1 cellular context compared by ENCODE assay signal in the genomic region with DNA sequence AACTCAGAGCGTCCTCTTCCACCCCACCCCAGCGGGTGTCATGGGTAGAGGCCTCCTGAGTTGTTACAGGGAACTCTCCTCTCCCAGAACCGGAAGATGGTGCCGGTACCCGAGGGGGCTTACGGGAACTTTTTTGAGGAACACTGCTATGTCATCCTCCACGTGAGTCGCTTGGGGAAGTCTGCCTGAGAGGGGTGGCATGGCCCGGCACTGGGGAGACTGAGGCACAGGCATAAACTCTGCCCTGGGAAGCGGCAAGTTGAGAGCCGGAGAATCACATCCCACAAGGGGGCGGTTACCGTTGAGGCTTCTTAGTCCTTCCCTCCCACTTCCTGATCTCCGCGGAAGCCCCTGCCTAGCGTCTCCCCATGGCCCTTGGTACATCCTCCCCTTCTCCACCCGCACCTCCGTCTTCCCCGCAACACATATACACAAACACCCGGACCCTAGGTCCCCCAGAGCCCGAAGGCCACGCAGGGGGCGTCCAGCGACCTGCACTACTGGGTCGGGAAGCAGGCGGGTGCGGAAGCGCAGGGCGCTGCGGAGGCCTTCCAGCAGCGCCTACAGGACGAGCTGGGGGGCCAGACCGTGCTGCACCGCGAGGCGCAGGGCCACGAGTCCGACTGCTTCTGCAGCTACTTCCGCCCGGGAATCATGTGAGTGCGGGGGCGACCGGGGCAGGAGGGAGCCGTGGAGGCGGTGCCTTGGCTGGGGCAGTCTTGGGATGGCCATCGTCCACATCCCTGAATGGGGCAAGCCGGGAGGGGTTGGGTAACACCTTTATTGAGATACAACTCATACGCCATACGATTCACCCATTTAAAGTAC.
TF ChIP-seq lines count a peak whose summit lies in the region.

No MANE protein-coding gene starts in this region.

TF ChIP-seq in K562, 482 proteins besides CTCF, POLR2A, EP300 and RAD21 (continued from another document and continues in another):
- TF ChIP-seq TBL1XR1 (IDR thresholded peaks at IDR 0.05; ENCODE audit: low read length in 2 of 2) (no peak; a peak in 1 of 4 replicates), CHD1 (IDR thresholded peaks at IDR 0.05; ENCODE audit: low read length) (no peak), CEBPB (tag; IDR thresholded peaks at IDR 0.05) (peak; percentile 69), HCFC1 (IDR thresholded peaks at IDR 0.05; ENCODE audit: low read depth, low read length) (peak; percentile 74; the same call in 1 of the 2 replicates), LCOR (CRISPR knock-in tag; IDR thresholded peaks at IDR 0.05) (peak; percentile 76), ZNF140 (CRISPR knock-in tag; IDR thresholded peaks at IDR 0.05) (no peak), EP400 (IDR thresholded peaks at IDR 0.05) (no peak), PHF20 (IDR thresholded peaks at IDR 0.05; ENCODE audit: partially characterized antibody) (peak; percentile 98), ZBTB34 (CRISPR knock-in tag; IDR thresholded peaks at IDR 0.05) (no peak), ESRRA (IDR thresholded peaks at IDR 0.05; ENCODE audit: borderline replicate concordance, low read depth) (peak; percentile 77; the same call in 1 of the 2 replicates), NFIC (IDR thresholded peaks at IDR 0.05) (peak; percentile 65), ZFP30 (CRISPR knock-in tag; IDR thresholded peaks at IDR 0.05; ENCODE audit: borderline replicate concordance) (no peak), TEAD1 (CRISPR knock-in tag; IDR thresholded peaks at IDR 0.05) (peak in 1 of 2 experiments; percentile 7; a peak in 1 of 4 replicates), EHMT2 (IDR thresholded peaks at IDR 0.05) (peak; percentile 66), NFXL1 (CRISPR knock-in tag; IDR thresholded peaks at IDR 0.05) (no peak), TAF9B (IDR thresholded peaks at IDR 0.05; ENCODE audit: partially characterized antibody) (no peak), ZNF57 (CRISPR knock-in tag; IDR thresholded peaks at IDR 0.05) (no peak), SIN3B (IDR thresholded peaks at IDR 0.05; ENCODE audit: low read depth) (no peak), ZNF239 (CRISPR knock-in tag; IDR thresholded peaks at IDR 0.05) (peak; percentile 38; the same call in 1 of the 2 replicates), ZNF408 (CRISPR knock-in tag; IDR thresholded peaks at IDR 0.05; ENCODE audit: low read depth) (no peak), ZNF436 (CRISPR knock-in tag; IDR thresholded peaks at IDR 0.05) (no peak), TAF1 (IDR thresholded peaks at IDR 0.05; ENCODE audit: control insufficient read depth, extremely low read depth, insufficient read depth, low read length, severe bottlenecking) (peak; percentile 88), SAP30 (IDR thresholded peaks at IDR 0.05; ENCODE audit: borderline replicate concordance, insufficient read depth, low read depth, low read length, poor library complexity, severe bottlenecking) (peak; percentile 83), HMG20A (CRISPR knock-in tag; conservative IDR thresholded peaks at IDR 0.05) (no peak), NR4A1 (CRISPR knock-in tag; IDR thresholded peaks at IDR 0.05) (peak; percentile 12; the same call in 1 of the 2 replicates), NR4A1 (tag; IDR thresholded peaks at IDR 0.05) (no peak; the same call in none of the 2 replicates), NCOA2 (IDR thresholded peaks at IDR 0.05; ENCODE audit: partially characterized antibody in 2 of 2) (no peak), E2F1 (CRISPR knock-in tag; IDR thresholded peaks at IDR 0.05) (no peak), MAFK (IDR thresholded peaks at IDR 0.05; ENCODE audit: low read length) (0 out of 2 replicates have a peak, but pooled peaks have one; percentile 18), PRMT5 (CRISPR knock-in tag; IDR thresholded peaks at IDR 0.05) (no peak), HNRNPK (IDR thresholded peaks at IDR 0.05; ENCODE audit: low read depth, low read length, poor library complexity, severe bottlenecking) (no peak), MYC (IDR thresholded peaks at IDR 0.05; ENCODE audit: low read depth, low read length) (peak; percentile 98), MYC (CRISPR knock-in tag; IDR thresholded peaks at IDR 0.05; ENCODE audit: borderline replicate concordance, low read depth) (peak; percentile 98), MBD2 (IDR thresholded peaks at IDR 0.05; ENCODE audit: borderline replicate concordance, low read depth) (0 out of 2 replicates have a peak, but pooled peaks have one; percentile 53), ZNF561 (CRISPR knock-in tag; conservative IDR thresholded peaks at IDR 0.05) (no peak), BRD9 (IDR thresholded peaks at IDR 0.05; ENCODE audit: low read depth, partially characterized antibody) (no peak), PKNOX1 (IDR thresholded peaks at IDR 0.05) (peak; percentile 13; the same call in 1 of the 2 replicates)
- TF ChIP-seq, protein P1, sequence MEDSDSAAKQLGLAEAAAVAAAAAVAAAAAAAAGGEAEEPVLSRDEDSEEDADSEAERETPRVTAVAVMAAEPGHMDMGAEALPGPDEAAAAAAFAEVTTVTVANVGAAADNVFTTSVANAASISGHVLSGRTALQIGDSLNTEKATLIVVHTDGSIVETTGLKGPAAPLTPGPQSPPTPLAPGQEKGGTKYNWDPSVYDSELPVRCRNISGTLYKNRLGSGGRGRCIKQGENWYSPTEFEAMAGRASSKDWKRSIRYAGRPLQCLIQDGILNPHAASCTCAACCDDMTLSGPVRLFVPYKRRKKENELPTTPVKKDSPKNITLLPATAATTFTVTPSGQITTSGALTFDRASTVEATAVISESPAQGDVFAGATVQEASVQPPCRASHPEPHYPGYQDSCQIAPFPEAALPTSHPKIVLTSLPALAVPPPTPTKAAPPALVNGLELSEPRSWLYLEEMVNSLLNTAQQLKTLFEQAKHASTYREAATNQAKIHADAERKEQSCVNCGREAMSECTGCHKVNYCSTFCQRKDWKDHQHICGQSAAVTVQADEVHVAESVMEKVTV (CRISPR knock-in tag; IDR thresholded peaks at IDR 0.05), result no peak
- TF ChIP-seq, protein P2, sequence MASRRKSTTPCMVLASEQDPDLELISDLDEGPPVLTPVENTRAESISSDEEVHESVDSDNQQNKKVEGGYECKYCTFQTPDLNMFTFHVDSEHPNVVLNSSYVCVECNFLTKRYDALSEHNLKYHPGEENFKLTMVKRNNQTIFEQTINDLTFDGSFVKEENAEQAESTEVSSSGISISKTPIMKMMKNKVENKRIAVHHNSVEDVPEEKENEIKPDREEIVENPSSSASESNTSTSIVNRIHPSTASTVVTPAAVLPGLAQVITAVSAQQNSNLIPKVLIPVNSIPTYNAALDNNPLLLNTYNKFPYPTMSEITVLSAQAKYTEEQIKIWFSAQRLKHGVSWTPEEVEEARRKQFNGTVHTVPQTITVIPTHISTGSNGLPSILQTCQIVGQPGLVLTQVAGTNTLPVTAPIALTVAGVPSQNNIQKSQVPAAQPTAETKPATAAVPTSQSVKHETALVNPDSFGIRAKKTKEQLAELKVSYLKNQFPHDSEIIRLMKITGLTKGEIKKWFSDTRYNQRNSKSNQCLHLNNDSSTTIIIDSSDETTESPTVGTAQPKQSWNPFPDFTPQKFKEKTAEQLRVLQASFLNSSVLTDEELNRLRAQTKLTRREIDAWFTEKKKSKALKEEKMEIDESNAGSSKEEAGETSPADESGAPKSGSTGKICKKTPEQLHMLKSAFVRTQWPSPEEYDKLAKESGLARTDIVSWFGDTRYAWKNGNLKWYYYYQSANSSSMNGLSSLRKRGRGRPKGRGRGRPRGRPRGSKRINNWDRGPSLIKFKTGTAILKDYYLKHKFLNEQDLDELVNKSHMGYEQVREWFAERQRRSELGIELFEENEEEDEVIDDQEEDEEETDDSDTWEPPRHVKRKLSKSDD (conservative IDR thresholded peaks at IDR 0.05; ENCODE audit: low read length), result 0 out of 2 replicates have a peak, but pooled peaks have one; percentile 47
- TF ChIP-seq, protein P3, sequence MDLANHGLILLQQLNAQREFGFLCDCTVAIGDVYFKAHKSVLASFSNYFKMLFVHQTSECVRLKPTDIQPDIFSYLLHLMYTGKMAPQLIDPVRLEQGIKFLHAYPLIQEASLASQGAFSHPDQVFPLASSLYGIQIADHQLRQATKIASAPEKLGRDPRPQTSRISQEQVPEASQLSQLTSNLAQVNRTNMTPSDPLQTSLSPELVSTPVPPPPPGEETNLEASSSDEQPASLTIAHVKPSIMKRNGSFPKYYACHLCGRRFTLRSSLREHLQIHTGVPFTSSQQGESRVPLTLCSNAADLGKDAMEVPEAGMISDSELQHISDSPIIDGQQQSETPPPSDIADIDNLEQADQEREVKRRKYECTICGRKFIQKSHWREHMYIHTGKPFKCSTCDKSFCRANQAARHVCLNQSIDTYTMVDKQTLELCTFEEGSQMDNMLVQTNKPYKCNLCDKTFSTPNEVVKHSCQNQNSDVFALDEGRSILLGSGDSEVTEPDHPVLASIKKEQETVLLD (IDR thresholded peaks at IDR 0.05), result peak; percentile 84
- TF ChIP-seq, protein P4, sequence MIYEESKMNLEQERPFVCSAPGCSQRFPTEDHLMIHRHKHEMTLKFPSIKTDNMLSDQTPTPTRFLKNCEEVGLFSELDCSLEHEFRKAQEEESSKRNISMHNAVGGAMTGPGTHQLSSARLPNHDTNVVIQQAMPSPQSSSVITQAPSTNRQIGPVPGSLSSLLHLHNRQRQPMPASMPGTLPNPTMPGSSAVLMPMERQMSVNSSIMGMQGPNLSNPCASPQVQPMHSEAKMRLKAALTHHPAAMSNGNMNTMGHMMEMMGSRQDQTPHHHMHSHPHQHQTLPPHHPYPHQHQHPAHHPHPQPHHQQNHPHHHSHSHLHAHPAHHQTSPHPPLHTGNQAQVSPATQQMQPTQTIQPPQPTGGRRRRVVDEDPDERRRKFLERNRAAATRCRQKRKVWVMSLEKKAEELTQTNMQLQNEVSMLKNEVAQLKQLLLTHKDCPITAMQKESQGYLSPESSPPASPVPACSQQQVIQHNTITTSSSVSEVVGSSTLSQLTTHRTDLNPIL (CRISPR knock-in tag; IDR thresholded peaks at IDR 0.05), result no peak
- TF ChIP-seq, protein P5, sequence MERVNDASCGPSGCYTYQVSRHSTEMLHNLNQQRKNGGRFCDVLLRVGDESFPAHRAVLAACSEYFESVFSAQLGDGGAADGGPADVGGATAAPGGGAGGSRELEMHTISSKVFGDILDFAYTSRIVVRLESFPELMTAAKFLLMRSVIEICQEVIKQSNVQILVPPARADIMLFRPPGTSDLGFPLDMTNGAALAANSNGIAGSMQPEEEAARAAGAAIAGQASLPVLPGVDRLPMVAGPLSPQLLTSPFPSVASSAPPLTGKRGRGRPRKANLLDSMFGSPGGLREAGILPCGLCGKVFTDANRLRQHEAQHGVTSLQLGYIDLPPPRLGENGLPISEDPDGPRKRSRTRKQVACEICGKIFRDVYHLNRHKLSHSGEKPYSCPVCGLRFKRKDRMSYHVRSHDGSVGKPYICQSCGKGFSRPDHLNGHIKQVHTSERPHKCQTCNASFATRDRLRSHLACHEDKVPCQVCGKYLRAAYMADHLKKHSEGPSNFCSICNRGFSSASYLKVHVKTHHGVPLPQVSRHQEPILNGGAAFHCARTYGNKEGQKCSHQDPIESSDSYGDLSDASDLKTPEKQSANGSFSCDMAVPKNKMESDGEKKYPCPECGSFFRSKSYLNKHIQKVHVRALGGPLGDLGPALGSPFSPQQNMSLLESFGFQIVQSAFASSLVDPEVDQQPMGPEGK (CRISPR knock-in tag; IDR thresholded peaks at IDR 0.05; ENCODE audit: borderline replicate concordance), result peak; percentile 70
- TF ChIP-seq, protein P6, sequence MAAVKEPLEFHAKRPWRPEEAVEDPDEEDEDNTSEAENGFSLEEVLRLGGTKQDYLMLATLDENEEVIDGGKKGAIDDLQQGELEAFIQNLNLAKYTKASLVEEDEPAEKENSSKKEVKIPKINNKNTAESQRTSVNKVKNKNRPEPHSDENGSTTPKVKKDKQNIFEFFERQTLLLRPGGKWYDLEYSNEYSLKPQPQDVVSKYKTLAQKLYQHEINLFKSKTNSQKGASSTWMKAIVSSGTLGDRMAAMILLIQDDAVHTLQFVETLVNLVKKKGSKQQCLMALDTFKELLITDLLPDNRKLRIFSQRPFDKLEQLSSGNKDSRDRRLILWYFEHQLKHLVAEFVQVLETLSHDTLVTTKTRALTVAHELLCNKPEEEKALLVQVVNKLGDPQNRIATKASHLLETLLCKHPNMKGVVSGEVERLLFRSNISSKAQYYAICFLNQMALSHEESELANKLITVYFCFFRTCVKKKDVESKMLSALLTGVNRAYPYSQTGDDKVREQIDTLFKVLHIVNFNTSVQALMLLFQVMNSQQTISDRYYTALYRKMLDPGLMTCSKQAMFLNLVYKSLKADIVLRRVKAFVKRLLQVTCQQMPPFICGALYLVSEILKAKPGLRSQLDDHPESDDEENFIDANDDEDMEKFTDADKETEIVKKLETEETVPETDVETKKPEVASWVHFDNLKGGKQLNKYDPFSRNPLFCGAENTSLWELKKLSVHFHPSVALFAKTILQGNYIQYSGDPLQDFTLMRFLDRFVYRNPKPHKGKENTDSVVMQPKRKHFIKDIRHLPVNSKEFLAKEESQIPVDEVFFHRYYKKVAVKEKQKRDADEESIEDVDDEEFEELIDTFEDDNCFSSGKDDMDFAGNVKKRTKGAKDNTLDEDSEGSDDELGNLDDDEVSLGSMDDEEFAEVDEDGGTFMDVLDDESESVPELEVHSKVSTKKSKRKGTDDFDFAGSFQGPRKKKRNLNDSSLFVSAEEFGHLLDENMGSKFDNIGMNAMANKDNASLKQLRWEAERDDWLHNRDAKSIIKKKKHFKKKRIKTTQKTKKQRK (IDR thresholded peaks at IDR 0.05; ENCODE audit: borderline replicate concordance, low read depth, low read length), result no peak
